Comparison of ENCODE assay signal across 1 cellular context in the genomic region with DNA sequence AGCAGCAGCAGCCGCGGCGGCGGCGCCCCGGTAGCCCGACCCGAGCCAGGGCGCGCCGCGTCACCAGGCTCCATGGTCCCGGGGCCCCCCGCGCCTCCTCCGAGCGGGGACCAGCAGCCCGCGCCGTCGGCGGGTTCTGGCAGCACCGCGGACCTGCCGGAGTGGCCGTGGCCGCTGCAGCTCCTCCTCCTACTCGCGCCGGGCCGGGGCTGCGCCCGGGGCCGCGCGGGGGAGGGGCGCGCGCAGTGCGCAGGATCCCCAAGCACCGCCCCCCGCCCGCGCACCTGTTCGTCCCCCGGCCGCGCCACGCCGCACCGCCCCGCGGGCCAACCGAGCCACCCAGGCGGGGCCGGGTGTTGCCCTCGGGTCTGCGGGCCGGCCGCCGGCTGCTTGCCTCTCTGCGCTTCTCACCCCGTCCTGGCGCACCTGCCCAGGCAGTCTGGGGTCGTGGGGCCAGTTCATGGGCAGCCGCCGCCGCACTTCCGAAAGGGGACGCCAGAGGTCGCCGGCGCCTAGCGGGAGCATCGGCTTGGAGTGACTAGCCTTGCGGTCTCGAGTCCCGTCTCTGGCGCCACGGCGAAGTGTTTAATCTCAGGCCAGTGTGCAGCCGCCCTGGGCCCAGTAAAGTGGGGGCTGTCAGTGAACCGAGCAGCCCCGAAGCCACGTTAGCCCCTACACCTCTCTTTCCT.
A peak's percentile ranks its signal among the peaks of the same experiment; 100 is the strongest.
TF ChIP-seq lines count a peak whose summit lies in the region.

A gene (minus strand): TSS at position 163 of the 689 bp plus-strand sequence. CDS start 89 bp downstream, at position 74.

TF ChIP-seq in H1, 55 proteins besides CTCF, POLR2A, EP300 and RAD21:
- TF ChIP-seq TAF1 (IDR thresholded peaks at IDR 0.05; ENCODE audit: low read depth, low read length), result 0 out of 2 replicates have a peak, but pooled peaks have one; percentile 6
- TF ChIP-seq SUZ12 (IDR thresholded peaks at IDR 0.05; ENCODE audit: low read length), result no peak
- TF ChIP-seq RBBP5 (IDR thresholded peaks at IDR 0.05; ENCODE audit: borderline replicate concordance, low read depth, low read length), result peak; percentile 34; the same call in 1 of the 2 replicates
- no peak for TF ChIP-seq POLR2AphosphoS5 (IDR thresholded peaks at IDR 0.05; ENCODE audit: low read depth, low read length)
- peak; percentile 22; the same call in 1 of the 2 replicates for TF ChIP-seq PHF8 (conservative IDR thresholded peaks at IDR 0.05; ENCODE audit: low read depth, low read length)
- no peak for TF ChIP-seq EGR1 (IDR thresholded peaks at IDR 0.05; ENCODE audit: borderline replicate concordance, low read depth, low read length)
- TF ChIP-seq, protein P1, sequence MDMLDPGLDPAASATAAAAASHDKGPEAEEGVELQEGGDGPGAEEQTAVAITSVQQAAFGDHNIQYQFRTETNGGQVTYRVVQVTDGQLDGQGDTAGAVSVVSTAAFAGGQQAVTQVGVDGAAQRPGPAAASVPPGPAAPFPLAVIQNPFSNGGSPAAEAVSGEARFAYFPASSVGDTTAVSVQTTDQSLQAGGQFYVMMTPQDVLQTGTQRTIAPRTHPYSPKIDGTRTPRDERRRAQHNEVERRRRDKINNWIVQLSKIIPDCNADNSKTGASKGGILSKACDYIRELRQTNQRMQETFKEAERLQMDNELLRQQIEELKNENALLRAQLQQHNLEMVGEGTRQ (IDR thresholded peaks at IDR 0.05; ENCODE audit: low read length), result no peak
- TF ChIP-seq, protein P2, sequence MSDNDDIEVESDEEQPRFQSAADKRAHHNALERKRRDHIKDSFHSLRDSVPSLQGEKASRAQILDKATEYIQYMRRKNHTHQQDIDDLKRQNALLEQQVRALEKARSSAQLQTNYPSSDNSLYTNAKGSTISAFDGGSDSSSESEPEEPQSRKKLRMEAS (IDR thresholded peaks at IDR 0.05), result peak; percentile 27; the same call in 1 of the 2 replicates
- no peak for TF ChIP-seq SRF (IDR thresholded peaks at IDR 0.05; ENCODE audit: low read depth, low read length)
- no peak for TF ChIP-seq SP1 (IDR thresholded peaks at IDR 0.05; ENCODE audit: low read depth, low read length)
- TF ChIP-seq BRCA1 (IDR thresholded peaks at IDR 0.05; ENCODE audit: low read depth, low read length), result no peak
- no peak for TF ChIP-seq FOSL1 (IDR thresholded peaks at IDR 0.05; ENCODE audit: insufficient read depth, low read depth, low read length)
